ENCODE assay signal across 13 cellular contexts in the genomic region with DNA sequence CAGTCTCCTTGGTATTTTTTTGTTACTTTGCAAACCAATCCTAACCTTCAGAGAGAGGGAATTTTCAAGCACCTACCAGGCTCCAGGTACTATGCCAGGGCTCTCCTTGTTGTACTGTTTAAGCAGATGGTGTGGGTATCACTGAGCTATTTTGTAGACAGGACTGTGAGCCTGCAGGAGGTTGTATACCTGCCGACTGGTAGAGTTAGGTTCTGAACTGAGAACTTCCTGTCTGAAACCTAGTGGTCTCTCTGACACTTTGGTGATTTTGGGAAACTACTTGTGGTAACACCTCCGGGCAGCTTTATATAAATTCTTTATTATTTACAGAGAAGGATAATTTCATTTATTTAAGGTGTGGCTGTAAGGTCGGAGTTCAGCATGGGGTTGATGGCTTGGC.
"Had no signal": no experiment of that assay in that cellular context is flagged by ENCODE, and none has a peak within 500 bp of the region (broad histone marks: within the 10 kb centered on the region; RNA-seq: fewer than 3 reads in every experiment).

No MANE protein-coding gene starts in this region.

- H3K27ac ChIP-seq: ascending aorta, heart left ventricle, testis, upper lobe of right lung had no signal

- H3K4me1 ChIP-seq: upper lobe of right lung had no signal

- H3K4me3 ChIP-seq: ascending aorta, heart left ventricle, testis, upper lobe of right lung had no signal

- H3K27me3 ChIP-seq: ascending aorta, testis had no signal

- H3K4me3 Mint-ChIP-seq: activated CD4-positive, alpha-beta T cell treated with anti-CD3 and anti-CD28 coated beads, Interleukin-2, amount 10 ng/mL, durations not matched to agents 24 days and 14 days; activated T-cell treated with anti-CD3 and anti-CD28 coated beads, Interleukin-2, amount 50 U/mL, for 24 hours; nephron progenitor cell; stimulated activated naive CD8-positive, alpha-beta T cell treated with anti-CD3 and anti-CD28 coated beads, Interleukin-15, Interleukin-2, amounts not matched to agents 100 ng/mL and 50 ng/mL, for 24 hours; WTC11 had no signal

- H3K27ac Mint-ChIP-seq: activated CD4-positive, alpha-beta T cell treated with anti-CD3 and anti-CD28 coated beads, Interleukin-2, amount 10 ng/mL, durations not matched to agents 24 days and 14 days; stimulated activated naive CD8-positive, alpha-beta T cell treated with anti-CD3 and anti-CD28 coated beads, Interleukin-15, Interleukin-2, amounts not matched to agents 100 ng/mL and 50 ng/mL, for 24 hours; WTC11 had no signal

- H3K9me3 Mint-ChIP-seq: activated CD4-positive, alpha-beta T cell treated with anti-CD3 and anti-CD28 coated beads, Interleukin-2, amount 10 ng/mL, durations not matched to agents 24 days and 14 days; activated T-cell treated with anti-CD3 and anti-CD28 coated beads, Interleukin-2, amount 50 U/mL, for 24 hours; nephron progenitor cell; stimulated activated naive CD8-positive, alpha-beta T cell treated with anti-CD3 and anti-CD28 coated beads, Interleukin-15, Interleukin-2, amounts not matched to agents 100 ng/mL and 50 ng/mL, for 24 hours; WTC11 had no signal

- DNase-seq: activated CD4-positive, alpha-beta T cell treated with anti-CD3 and anti-CD28 coated beads, Interleukin-2, amount 10 ng/mL, durations not matched to agents 24 days and 14 days; activated effector memory CD4-positive, alpha-beta T cell treated with anti-CD3 and anti-CD28 coated beads, Interleukin-2, amount 50 U/mL, for 16 hours; activated T-cell treated with anti-CD3 and anti-CD28 coated beads, Interleukin-2, amount 50 U/mL, for 24 hours; heart left ventricle; nephron progenitor cell; stimulated activated CD4-positive, alpha-beta T cell treated with anti-CD3 and anti-CD28 coated beads, Interleukin-12 subunit alpha, Interleukin-12 subunit beta, amount 100 ng/mL, for 4 hours; testis; upper lobe of right lung had no signal

- H3K9me3 ChIP-seq: ascending aorta, heart left ventricle, testis, upper lobe of right lung had no signal

- H3K27me3 Mint-ChIP-seq: activated T-cell treated with anti-CD3 and anti-CD28 coated beads, Interleukin-2, amount 50 U/mL, for 24 hours; stimulated activated naive CD8-positive, alpha-beta T cell treated with anti-CD3 and anti-CD28 coated beads, Interleukin-15, Interleukin-2, amounts not matched to agents 100 ng/mL and 50 ng/mL, for 24 hours had no signal

- H3K36me3 ChIP-seq: upper lobe of right lung had no signal

- ATAC-seq: heart left ventricle, left lobe of liver, sciatic nerve, upper lobe of right lung, WTC11 had no signal
